ENCODE assay signal across 8 cellular contexts in genomic region chr12:108839011-108839889, GRCh38. TPM values are rescaled to one million over a fixed set of nuclear protein-coding genes. Genes with fewer than 3 reads are reported as not detected.
DNase-seq lines count a peak whose midpoint lies in the region; ATAC-seq, FAIRE-seq and TF ChIP-seq lines count a peak whose summit lies in the region.

No MANE protein-coding gene starts in this region.

- peaks cover 37% of the 10 kb centered on the region for H3K4me1 ChIP-seq in BLaER1

- peak overlapping the region; percentile 100 for H3K27ac Mint-ChIP-seq in osteocyte (ENCODE audit: unreplicated experiment)

- no peak for FAIRE-seq in HTR-8/SVneo (lab: Jason Lieb, UNC)

- H3K9me3 ChIP-seq in BLaER1: no peaks in the 10 kb centered on the region

- H3K9me3 Mint-ChIP-seq in osteocyte (ENCODE audit: unreplicated experiment): no peaks in the 10 kb centered on the region

- no peaks in the 10 kb centered on the region for H3K27me3 Mint-ChIP-seq in osteocyte (ENCODE audit: unreplicated experiment)

- TF ChIP-seq CTCF in RWPE1 (conservative IDR thresholded peaks at IDR 0.05; ENCODE audit: low read depth) (no peak), osteocyte (IDR thresholded peaks at IDR 0.05) (no peak)

- ATAC-seq in HG02973 (IDR thresholded peaks at IDR 0.05; ENCODE audit: unreplicated experiment) (no peak), HG02759 (IDR thresholded peaks at IDR 0.05; ENCODE audit: unreplicated experiment) (no peak)

- peaks cover 27% of the 10 kb centered on the region; the same call in 1 of the 2 replicates for H4K20me1 ChIP-seq in BLaER1

- POLR2A ChIA-PET in RWPE1 (lab: Yijun Ruan, JAX; ENCODE audit: low non-redundant PET): interaction anchor here (1.2 kb wide), 1 partner anchor 24 kb away, joined by 4 read pairs; no protein-coding TSS in a partner anchor

- no peaks in the 10 kb centered on the region for H3K27me3 ChIP-seq in BLaER1

- DNase-seq in RWPE1 (ENCODE audit: low spot score) (no peak), epidermal melanocyte (ENCODE audit: insufficient read length, low spot score) (peak; percentile 59), osteocyte (ENCODE audit: extremely low spot score, unreplicated experiment) (peak; percentile 93), HTR-8/SVneo (ENCODE audit: insufficient read length, low spot score) (no peak), islet precursor cell (no peak)

- CTCF ChIA-PET in RWPE1 (lab: Yijun Ruan, JAX): interaction anchor here (1.3 to 1.7 kb wide), 2 partner anchors 9 to 111 kb away, joined by 5 to 9 read pairs; no protein-coding TSS in a partner anchor

- H3K4me1 Mint-ChIP-seq in osteocyte (ENCODE audit: unreplicated experiment): peaks cover 84% of the 10 kb centered on the region

- H3K4me3 ChIP-seq in BLaER1: no peak overlapping the region

- peak overlapping the region; percentile 75 for H3K4me2 ChIP-seq in BLaER1

- peaks cover 28% of the 10 kb centered on the region for H3K36me3 ChIP-seq in BLaER1

- H3K27ac ChIP-seq in BLaER1 (peak overlapping the region; percentile 68), RWPE1 (peak overlapping the region; percentile 97)

- peak overlapping the region; percentile 62 for H3K9ac ChIP-seq in BLaER1

- H3K4me3 Mint-ChIP-seq in osteocyte (ENCODE audit: unreplicated experiment): peak overlapping the region; percentile 26

- H3K36me3 Mint-ChIP-seq in osteocyte (ENCODE audit: unreplicated experiment): peaks cover 24% of the 10 kb centered on the region

RNA-seq across cellular contexts. Expression of gene SSH1, which starts 18.1 kb away (rescaled TPM):
- total RNA-seq in osteocyte: 96.9 and 109 TPM in 2 replicates

RNA-seq across cellular contexts. Expression of gene DAO, which starts 40.6 kb away (rescaled TPM):
- not detected in 2 replicates for total RNA-seq in osteocyte

Comparison
In these comparisons a context has a peak if more than half of its experiments do, and no peak if none do; other contexts are left out.
1. DNase-seq: peak in epidermal melanocyte (single experiment) and osteocyte (single experiment); none in RWPE1 (single experiment), HTR-8/SVneo (single experiment) and islet precursor cell (single experiment).